ENCODE assay signal across 11 cellular contexts in the genomic region with DNA sequence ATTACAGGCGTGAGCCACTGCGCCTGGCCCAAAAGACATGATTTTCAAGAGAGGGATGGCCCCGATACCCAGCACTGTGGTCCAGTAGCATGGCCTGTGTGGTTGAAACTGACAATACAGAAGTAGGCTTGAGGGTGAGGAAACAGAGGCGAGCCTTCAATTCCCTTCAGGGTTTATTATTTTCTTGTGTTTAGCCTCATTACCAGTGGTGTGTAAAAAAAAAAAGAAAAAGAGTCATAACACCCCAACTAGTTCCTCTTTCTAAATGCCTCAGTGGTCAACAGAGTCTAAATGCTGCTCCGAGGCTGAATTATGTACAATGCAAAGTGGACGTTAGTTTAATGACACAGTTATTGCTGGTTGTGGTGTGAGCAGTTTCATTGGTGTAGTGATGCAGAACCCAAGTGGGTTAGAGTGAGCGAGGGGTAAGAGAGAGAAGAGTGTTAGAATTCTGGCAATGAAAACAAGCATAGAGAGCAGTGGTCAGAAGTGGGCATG. TPM values are rescaled to one million over a fixed set of nuclear protein-coding genes. Genes with fewer than 3 reads are reported as not detected.
DNase-seq lines count a peak whose midpoint lies in the region; ATAC-seq and TF ChIP-seq lines count a peak whose summit lies in the region.
"Had no signal": no experiment of that assay in that cellular context is flagged by ENCODE, and none has a peak within 500 bp of the region (broad histone marks: within the 10 kb centered on the region; RNA-seq: fewer than 3 reads in every experiment).

No MANE protein-coding gene starts in this region.

- H3K9me3 ChIP-seq in stomach = no peaks in the 10 kb centered on the region
- H3K9me3 ChIP-seq: thoracic aorta had no signal

- H3K27me3 ChIP-seq in stomach = no peaks in the 10 kb centered on the region

- no peak for TF ChIP-seq CTCF in stomach (IDR thresholded peaks at IDR 0.05)

- no peak for DNase-seq in left lobe of liver (ENCODE audit: low spot score)
- DNase-seq in occipital lobe (lab: John Stamatoyannopoulos, UW) = no peak
- no peak for DNase-seq in stomach
- DNase-seq in kidney tubule cell (ENCODE audit: low spot score) = no peak
- no peak for DNase-seq in NCI-H146 treated with DMSO at 0.1 percent for 48 hours (lab: John Stamatoyannopoulos, UW; ENCODE audit: unreplicated experiment)
- DNase-seq: right cardiac atrium had no signal

- no peak for TF ChIP-seq POLR2A in stomach (IDR thresholded peaks at IDR 0.05)

- no peak overlapping the region for H3K27ac ChIP-seq in stomach
- H3K27ac ChIP-seq: thoracic aorta, VCaP had no signal

- TF ChIP-seq EP300 in stomach (IDR thresholded peaks at IDR 0.05) = no peak

- H3K36me3 ChIP-seq in stomach = peaks cover 0 to 21% (median 9%) of the 10 kb centered on the region in 4 donors
- H3K36me3 ChIP-seq: thoracic aorta had no signal

- intact Hi-C loops in stomach (cut with DNase I; ENCODE audit: low total_unique reads) = no loop called here

- ATAC-seq in GM18511 (IDR thresholded peaks at IDR 0.05; ENCODE audit: unreplicated experiment) (peak; percentile 99), GM21576 (IDR thresholded peaks at IDR 0.05; ENCODE audit: unreplicated experiment) (peak; percentile 98), HG03457 (IDR thresholded peaks at IDR 0.05; ENCODE audit: unreplicated experiment) (peak; percentile 98), left lobe of liver (peak; percentile 37)

- peaks cover 0 to 7% (median 0%) of the 10 kb centered on the region in 4 donors for H3K4me1 ChIP-seq in stomach

- H3K4me3 ChIP-seq in stomach = no peak overlapping the region
- H3K4me3 ChIP-seq: thoracic aorta had no signal

- WGBS in stomach, 5 donors = 88 to 91% (median 90%) methylated on average over 7 of the region's 7 CpGs

RNA-seq across cellular contexts. Expression of a gene that starts 58.8 kb away (rescaled TPM):
- total RNA-seq in left lobe of liver (6.0 TPM), occipital lobe (25.0 TPM), stomach (10 to 100 TPM in 3 of 5 donors, 1 to 10 TPM in 2; 1.2 to 37.1 (median 16.3) TPM)
- polyA plus RNA-seq in stomach = 1 to 10 TPM; 1.5 to 4.0 (median 3.1) TPM

Comparison
In these comparisons a context has a peak if more than half of its experiments do, and no peak if none do; other contexts are left out.
1. ATAC-seq: peak in every context shown above with its lines; median percentile 99 in GM18511; 98 in GM21576; 98 in HG03457; 37 in left lobe of liver.